1 cellular context compared by ENCODE assay signal in the genomic region with DNA sequence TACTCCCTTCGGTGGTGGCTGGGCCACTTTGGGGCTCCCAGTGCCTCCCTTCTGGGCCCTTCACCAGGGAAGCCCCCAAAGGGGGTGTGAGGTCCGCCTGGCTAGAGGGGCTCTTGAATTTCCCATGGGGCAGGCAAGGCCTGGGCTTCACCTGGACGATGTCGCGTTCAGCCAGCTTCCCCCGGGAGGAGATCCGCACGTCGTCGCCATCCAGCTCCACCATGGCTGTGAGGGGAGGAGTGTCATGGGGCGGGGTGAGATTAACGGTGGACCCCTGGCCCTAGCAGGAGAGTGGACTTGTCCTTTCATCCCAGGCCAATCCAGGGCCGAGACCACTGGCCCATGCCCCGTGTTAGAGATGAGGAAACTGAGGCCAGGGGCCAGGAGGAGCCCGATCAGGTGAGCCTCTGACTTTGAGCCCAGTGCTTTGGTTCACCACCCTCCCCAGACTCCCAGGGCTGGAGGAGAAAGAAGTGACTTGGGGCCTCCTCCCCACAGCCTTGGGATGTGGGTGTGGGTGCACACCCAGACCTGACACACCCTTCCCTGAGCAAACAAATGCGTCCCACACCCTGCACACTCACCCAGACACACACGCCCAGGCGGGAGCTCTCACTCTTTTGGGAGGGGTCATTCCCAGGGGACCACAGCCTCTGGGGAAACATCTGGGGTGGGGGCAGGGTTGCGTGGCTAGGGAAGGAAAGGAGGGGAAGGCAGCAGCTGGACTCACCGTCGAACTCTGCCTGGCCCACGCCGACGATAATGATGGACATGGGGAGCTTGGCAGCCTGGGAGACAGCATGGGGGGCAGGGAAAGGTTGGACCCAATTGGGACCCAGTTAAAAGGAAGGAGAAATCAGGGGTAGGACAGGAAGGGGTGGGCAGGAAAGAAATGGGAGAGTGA.
TF ChIP-seq lines count a peak whose summit lies in the region.

No MANE protein-coding gene starts in this region.

TF ChIP-seq in HepG2, 621 proteins besides CTCF, POLR2A, EP300 and RAD21:
- TF ChIP-seq NR1H2 (CRISPR knock-in tag; IDR thresholded peaks at IDR 0.05; ENCODE audit: borderline replicate concordance, low read depth) (0 out of 2 replicates have a peak, but pooled peaks have one; percentile 25), ZNF605 (CRISPR knock-in tag; IDR thresholded peaks at IDR 0.05) (no peak), ZNF678 (CRISPR knock-in tag; IDR thresholded peaks at IDR 0.05) (no peak)
